Comparison of ENCODE assay signal across 14 cellular contexts in the genomic region with DNA sequence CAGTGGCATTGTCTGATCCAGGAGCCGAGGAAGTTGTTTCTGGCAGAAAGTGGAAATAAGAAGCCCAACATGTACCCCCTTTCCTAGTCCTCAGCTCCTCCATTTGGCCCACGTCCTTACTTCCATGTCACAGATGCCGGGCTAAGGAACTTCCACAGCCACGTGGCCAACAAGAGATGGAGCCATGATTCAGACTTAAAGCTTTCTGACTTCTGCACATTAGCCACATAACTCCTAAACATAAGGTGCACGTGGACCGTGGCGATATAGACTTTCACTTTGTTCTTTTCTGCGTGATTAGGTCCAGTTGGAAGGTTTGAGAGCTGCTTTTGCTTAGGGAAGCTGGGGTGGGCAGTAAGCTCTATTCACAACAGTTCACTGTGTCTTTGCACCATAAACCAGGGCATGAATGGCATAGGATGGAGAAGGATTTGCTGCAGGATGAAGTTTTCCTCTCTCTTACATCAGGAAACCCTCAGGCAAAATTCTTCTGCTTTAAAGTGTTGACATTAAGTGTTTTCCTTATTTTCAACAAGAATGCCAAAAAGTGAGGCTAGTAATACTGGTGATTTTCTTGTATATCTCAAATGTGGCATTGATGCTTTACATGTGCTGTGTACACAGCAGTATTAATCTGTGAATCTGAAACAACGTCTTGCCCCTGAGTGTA.
DNase-seq lines count a peak whose midpoint lies in the region; ATAC-seq and TF ChIP-seq lines count a peak whose summit lies in the region.
"Had no signal": no experiment of that assay in that cellular context is flagged by ENCODE, and none has a peak within 500 bp of the region (broad histone marks: within the 10 kb centered on the region; RNA-seq: fewer than 3 reads in every experiment).

No MANE protein-coding gene starts in this region.

- H3K27me3 ChIP-seq in left ventricle myocardium inferior (ENCODE audit: low read depth) (no peaks in the 10 kb centered on the region), upper lobe of right lung (no peaks in the 10 kb centered on the region)
- H3K27me3 ChIP-seq: neural progenitor cell had no signal

- peaks cover 4% of the 10 kb centered on the region for H3K36me3 Mint-ChIP-seq in natural killer cell treated with Interleukin-12 subunit alpha and Interleukin-12 subunit beta and Interleukin-15 and Interleukin-18, amount 100 ng/mL, for 72 hours

- H3K27ac ChIP-seq in left ventricle myocardium inferior (replicated peaks) (peak overlapping the region; percentile 92), coronary artery (peak overlapping the region; percentile 69 to 85), upper lobe of right lung (peak overlapping the region; percentile 56)
- H3K27ac ChIP-seq: neural progenitor cell had no signal

- peaks cover 10% of the 10 kb centered on the region for H3K36me3 ChIP-seq in left ventricle myocardium inferior
- peaks cover 28% of the 10 kb centered on the region for H3K36me3 ChIP-seq in upper lobe of right lung
- H3K36me3 ChIP-seq: neural progenitor cell had no signal

- TF ChIP-seq CTCF in left ventricle myocardium inferior (IDR thresholded peaks at IDR 0.05; ENCODE audit: borderline replicate concordance) (no peak), coronary artery (IDR thresholded peaks at IDR 0.05) (no peak), upper lobe of right lung (IDR thresholded peaks at IDR 0.05) (no peak)

- no peaks in the 10 kb centered on the region for H3K27me3 Mint-ChIP-seq in natural killer cell treated with Interleukin-12 subunit alpha and Interleukin-12 subunit beta and Interleukin-15 and Interleukin-18, amount 100 ng/mL, for 72 hours

- intact Hi-C loops in left ventricle myocardium inferior (cut with micrococcal nuclease) (no loop called here), left cardiac atrium (cut with DNase I) (no loop called here), upper lobe of right lung (cut with DNase I) (no loop called here)

- peak overlapping the region; percentile 18 to 49 for H3K27ac Mint-ChIP-seq in natural killer cell treated with Interleukin-12 subunit alpha and Interleukin-12 subunit beta and Interleukin-15 and Interleukin-18, amount 100 ng/mL, for 72 hours
- H3K27ac Mint-ChIP-seq: neural progenitor cell had no signal

- no peaks in the 10 kb centered on the region for H3K9me3 Mint-ChIP-seq in natural killer cell treated with Interleukin-12 subunit alpha and Interleukin-12 subunit beta and Interleukin-15 and Interleukin-18, amount 100 ng/mL, for 72 hours
- H3K9me3 Mint-ChIP-seq: neural progenitor cell had no signal

- H3K4me1 Mint-ChIP-seq in natural killer cell treated with Interleukin-12 subunit alpha and Interleukin-12 subunit beta and Interleukin-15 and Interleukin-18, amount 100 ng/mL, for 72 hours (ENCODE audit: low read depth in 2 of 2): peaks cover 36 to 41% of the 10 kb centered on the region in 2 donors

- ATAC-seq in left cardiac atrium (no peak), upper lobe of right lung (no peak), HG02678 (IDR thresholded peaks at IDR 0.05; ENCODE audit: unreplicated experiment) (no peak), GM18517 (IDR thresholded peaks at IDR 0.05; ENCODE audit: unreplicated experiment) (no peak)
- ATAC-seq in natural killer cell treated with Interleukin-12 subunit alpha and Interleukin-12 subunit beta and Interleukin-15 and Interleukin-18, amount 100 ng/mL, for 72 hours: no peak
- ATAC-seq: HepG2 had no signal

- no peak for DNase-seq in left ventricle myocardium inferior
- no peak for DNase-seq in left cardiac atrium
- DNase-seq in coronary artery (ENCODE audit: low spot score): no peak
- no peak for DNase-seq in natural killer cell treated with Interleukin-12 subunit alpha and Interleukin-12 subunit beta and Interleukin-15 and Interleukin-18, amount 100 ng/mL, for 72 hours (ENCODE audit: low spot score)
- no peak for DNase-seq in upper lobe of right lung
- DNase-seq in activated effector memory CD4-positive, alpha-beta T cell treated with Interleukin-2 at 50 U/mL for 16 hours: no peak
- DNase-seq: activated gamma-delta T cell treated with Interleukin-2 at 50 U/mL for 16 hours, caudate nucleus, DMS153, substantia nigra had no signal

- no peak overlapping the region for H3K4me3 ChIP-seq in left ventricle myocardium inferior
- H3K4me3 ChIP-seq in coronary artery: no peak overlapping the region
- H3K4me3 ChIP-seq in upper lobe of right lung: no peak overlapping the region
- H3K4me3 ChIP-seq: neural progenitor cell had no signal

- H3K4me3 Mint-ChIP-seq in natural killer cell treated with Interleukin-12 subunit alpha and Interleukin-12 subunit beta and Interleukin-15 and Interleukin-18, amount 100 ng/mL, for 72 hours: no peak overlapping the region
- H3K4me3 Mint-ChIP-seq: neural progenitor cell had no signal

- H3K9me3 ChIP-seq in left ventricle myocardium inferior (replicated peaks): no peaks in the 10 kb centered on the region
- H3K9me3 ChIP-seq in upper lobe of right lung: no peaks in the 10 kb centered on the region

- peaks cover 100% of the 10 kb centered on the region for H3K4me1 ChIP-seq in left ventricle myocardium inferior
- peaks cover 82% of the 10 kb centered on the region for H3K4me1 ChIP-seq in upper lobe of right lung
